ENCODE assay signal across 12 cellular contexts in the genomic region with DNA sequence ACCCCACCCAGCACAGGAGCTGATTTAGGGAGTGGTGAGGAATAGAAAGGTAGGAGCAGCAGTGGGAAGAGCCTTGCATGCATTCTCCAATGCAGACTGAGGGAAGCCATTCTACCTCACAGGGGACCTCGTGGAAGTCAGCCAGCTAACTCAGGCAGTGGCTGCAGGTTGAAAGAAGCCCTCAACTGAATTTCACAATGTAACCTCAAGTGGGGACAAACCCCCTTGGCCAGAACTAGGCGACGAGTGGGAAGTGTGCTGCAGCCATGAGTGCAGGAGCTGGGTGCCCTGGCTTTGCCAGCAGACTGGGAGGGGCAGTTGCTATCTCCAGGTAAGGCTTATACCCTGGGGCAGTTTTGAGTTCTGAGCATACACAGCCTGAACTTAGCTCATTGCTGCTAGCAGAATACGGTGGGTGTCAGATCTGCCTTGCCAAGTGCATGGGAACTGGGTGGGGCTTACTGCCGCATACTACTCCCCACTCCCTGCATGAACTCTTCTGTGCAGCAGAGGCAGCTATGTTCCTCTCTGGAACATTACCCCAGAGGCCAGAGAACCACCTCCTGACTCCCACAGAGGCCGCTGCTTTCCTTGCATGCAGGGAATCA.
DNase-seq lines count a peak whose midpoint lies in the region; ATAC-seq and TF ChIP-seq lines count a peak whose summit lies in the region.
"Had no signal": no experiment of that assay in that cellular context is flagged by ENCODE, and none has a peak within 500 bp of the region (broad histone marks: within the 10 kb centered on the region; RNA-seq: fewer than 3 reads in every experiment).

No MANE protein-coding gene starts in this region.

- CTCF ChIA-PET in PC-9 (lab: Charles Lee): interaction anchor here (0.5 to 1.1 kb wide), 4 partner anchors 70 to 262 kb away, joined by 4 to 8 read pairs (median 5); no protein-coding TSS in a partner anchor

- peak overlapping the region; percentile 61 to 77 (median 72) for H3K4me3 Mint-ChIP-seq in immature natural killer cell
- H3K4me3 Mint-ChIP-seq: activated CD4-positive, alpha-beta memory T cell treated with anti-CD3 and anti-CD28 coated beads for 36 hours had no signal

- TF ChIP-seq EP300 in stomach (IDR thresholded peaks at IDR 0.05): no peak

- peak overlapping the region; percentile 79 to 93 (median 85) for H3K27ac Mint-ChIP-seq in immature natural killer cell
- H3K27ac Mint-ChIP-seq: activated CD4-positive, alpha-beta memory T cell treated with anti-CD3 and anti-CD28 coated beads for 36 hours had no signal

- H4K20me1 ChIP-seq in PC-9 (ENCODE audit: insufficient read depth): no peaks in the 10 kb centered on the region; the same call in 1 of the 2 replicates

- H3K36me3 Mint-ChIP-seq in immature natural killer cell: peaks cover 0 to 6% (median 4%) of the 10 kb centered on the region in 3 donors

- peak overlapping the region; percentile 55 for H3K4me2 ChIP-seq in PC-9

- POLR2A ChIA-PET in PC-9 (lab: Charles Lee; ENCODE audit: unreplicated experiment): interaction anchor here (0.5 to 1.0 kb wide), 7 partner anchors 12 to 1235 kb away, joined by 3 to 6 read pairs (median 3); a partner anchor contains a TSS

- no TSS peak for BruUV-seq in PC-9 (replicated peaks; lab: Mats Ljungman, UMichigan)

- TF ChIP-seq CTCF in PC-9 (conservative IDR thresholded peaks at IDR 0.05) (no peak), stomach (IDR thresholded peaks at IDR 0.05) (no peak)

- H3K27me3 ChIP-seq in PC-9 (ENCODE audit: insufficient read depth, low read depth) (no peaks in the 10 kb centered on the region), stomach (no peaks in the 10 kb centered on the region)
- H3K27me3 ChIP-seq: heart left ventricle had no signal

- no peak for TF ChIP-seq POLR2A in stomach (IDR thresholded peaks at IDR 0.05)

- H3K9me2 ChIP-seq in PC-9 (ENCODE audit: insufficient read depth): no peaks in the 10 kb centered on the region

- 23 to 38% (median 34%) methylated on average over 4 to 6 of the region's 6 CpGs for WGBS in stomach, 5 donors

- H3K27ac ChIP-seq in PC-9 (no peak overlapping the region), stomach (no peak overlapping the region)
- H3K27ac ChIP-seq: heart left ventricle had no signal

- H3K27me3 Mint-ChIP-seq in immature natural killer cell (ENCODE audit: low read depth in 3 of 3): no peaks in the 10 kb centered on the region
- H3K27me3 Mint-ChIP-seq: activated CD4-positive, alpha-beta memory T cell treated with anti-CD3 and anti-CD28 coated beads for 36 hours had no signal

- H2AFZ ChIP-seq in PC-9: no peak overlapping the region

- H3K9me3 ChIP-seq in PC-9 (ENCODE audit: insufficient read depth, low read depth): no peaks in the 10 kb centered on the region
- no peaks in the 10 kb centered on the region for H3K9me3 ChIP-seq in stomach
- H3K9me3 ChIP-seq: heart left ventricle had no signal

- no peaks in the 10 kb centered on the region for H3K9me3 Mint-ChIP-seq in immature natural killer cell
- H3K9me3 Mint-ChIP-seq: activated CD4-positive, alpha-beta memory T cell treated with anti-CD3 and anti-CD28 coated beads for 36 hours had no signal

- H3K36me3 ChIP-seq in PC-9 (ENCODE audit: low read depth): no peaks in the 10 kb centered on the region
- no peaks in the 10 kb centered on the region for H3K36me3 ChIP-seq in stomach
- H3K36me3 ChIP-seq: heart left ventricle had no signal

- H3F3A ChIP-seq in PC-9 (ENCODE audit: insufficient read depth, low read depth): peaks cover 5% of the 10 kb centered on the region; the same call in 1 of the 2 replicates

- intact Hi-C loops in PC-9 (cut with micrococcal nuclease; ENCODE audit: unreplicated experiment) (loop anchor here (5.0 kb wide), 1 partner anchor 129 kb away; a partner anchor contains a TSS), stomach (cut with DNase I; ENCODE audit: low total_unique reads) (loop anchor here (10.0 kb wide), 1 partner anchor 196 kb away; no protein-coding TSS in a partner anchor)

- peaks cover 37 to 43% of the 10 kb centered on the region in 2 donors for H3K4me1 Mint-ChIP-seq in immature natural killer cell

- no peak for ATAC-seq in GM21526 (IDR thresholded peaks at IDR 0.05; ENCODE audit: low FRiP score, unreplicated experiment)
- ATAC-seq in HG02623 (IDR thresholded peaks at IDR 0.05; ENCODE audit: unreplicated experiment): no peak

- H3K4me1 ChIP-seq in PC-9 (replicated peaks; ENCODE audit: insufficient read depth) (peaks cover 15% of the 10 kb centered on the region), stomach (peaks cover 5 to 26% (median 9%) of the 10 kb centered on the region in 4 donors)

- DNase-seq in NCI-H748 (lab: John Stamatoyannopoulos, UW; ENCODE audit: unreplicated experiment): peak; percentile 55
- no peak for DNase-seq in NCI-H748 treated with DMSO at 0.1 percent for 48 hours (lab: John Stamatoyannopoulos, UW)
- DNase-seq in PC-9: peak; percentile 68 to 77
- peak in 1 of 3 donors; percentile 11 for DNase-seq in immature natural killer cell
- DNase-seq in stomach: peak; percentile 27
- no peak for DNase-seq in NCI-H524 treated with DMSO at 0.1 percent for 48 hours (lab: John Stamatoyannopoulos, UW)
- DNase-seq: activated CD4-positive, alpha-beta memory T cell treated with anti-CD3 and anti-CD28 coated beads for 36 hours; amygdala; heart left ventricle; retina had no signal

- no peak overlapping the region for H3K4me3 ChIP-seq in PC-9
- H3K4me3 ChIP-seq in stomach: no peak overlapping the region
- H3K4me3 ChIP-seq: heart left ventricle had no signal

- 0 out of 2 replicates have a peak, but pooled peaks cover 2% of the 10 kb centered on the region for H3K79me2 ChIP-seq in PC-9 (ENCODE audit: low read depth)

Comparison
In these comparisons a context has a peak if more than half of its experiments do, and no peak if none do; other contexts are left out.
1. DNase-seq: peak in NCI-H748 (single experiment), PC-9 (2 of 2) and stomach (single experiment); none in NCI-H748 treated with DMSO at 0.1 percent for 48 hours (single experiment) and NCI-H524 treated with DMSO at 0.1 percent for 48 hours (single experiment).